1 cellular context compared by ENCODE assay signal in genomic region chr19:14080887-14081796, GRCh38.
TF ChIP-seq lines count a peak whose summit lies in the region.

No MANE protein-coding gene starts in this region.

TF ChIP-seq in HepG2, 621 proteins besides CTCF, POLR2A, EP300 and RAD21 (continued from another document and continues in another):
- TF ChIP-seq SKIL (CRISPR knock-in tag; IDR thresholded peaks at IDR 0.05; ENCODE audit: borderline replicate concordance): no peak
- TF ChIP-seq ZNF333 (CRISPR knock-in tag; IDR thresholded peaks at IDR 0.05; ENCODE audit: borderline replicate concordance): no peak
- no peak for TF ChIP-seq ZZZ3 (CRISPR knock-in tag; IDR thresholded peaks at IDR 0.05; ENCODE audit: borderline replicate concordance)
- TF ChIP-seq TARDBP (CRISPR knock-in tag; IDR thresholded peaks at IDR 0.05): 0 out of 2 replicates have a peak, but pooled peaks have one; percentile 16
- TF ChIP-seq GMEB2 (CRISPR knock-in tag; IDR thresholded peaks at IDR 0.05; ENCODE audit: low read depth): peak; percentile 64; the same call in 1 of the 2 replicates
- TF ChIP-seq ZNF782 (CRISPR knock-in tag; IDR thresholded peaks at IDR 0.05; ENCODE audit: borderline replicate concordance): 0 out of 2 replicates have a peak, but pooled peaks have one; percentile 18
- TF ChIP-seq TBX3 (IDR thresholded peaks at IDR 0.05; ENCODE audit: borderline replicate concordance): no peak
- no peak for TF ChIP-seq KAT7 (CRISPR knock-in tag; IDR thresholded peaks at IDR 0.05; ENCODE audit: borderline replicate concordance)
- TF ChIP-seq TBX2 (CRISPR knock-in tag; IDR thresholded peaks at IDR 0.05; ENCODE audit: borderline replicate concordance): peak; percentile 67; the same call in 1 of the 2 replicates
- peak; percentile 21; the same call in 1 of the 2 replicates for TF ChIP-seq ZNF792 (CRISPR knock-in tag; IDR thresholded peaks at IDR 0.05)
- TF ChIP-seq SMAD3 (CRISPR knock-in tag; IDR thresholded peaks at IDR 0.05): peak; percentile 79
- TF ChIP-seq SMARCE1 (IDR thresholded peaks at IDR 0.05; ENCODE audit: borderline replicate concordance): no peak
- no peak for TF ChIP-seq ZSCAN12 (CRISPR knock-in tag; IDR thresholded peaks at IDR 0.05)
- TF ChIP-seq KMT2A (CRISPR knock-in tag; IDR thresholded peaks at IDR 0.05): peak; percentile 66; the same call in 1 of the 2 replicates
- TF ChIP-seq IKZF1 (IDR thresholded peaks at IDR 0.05): no peak
- TF ChIP-seq MEIS2 (CRISPR knock-in tag; IDR thresholded peaks at IDR 0.05): peak; percentile 54
- TF ChIP-seq ZBTB34 (CRISPR knock-in tag; IDR thresholded peaks at IDR 0.05): no peak
- no peak for TF ChIP-seq SRSF9 (IDR thresholded peaks at IDR 0.05; ENCODE audit: borderline replicate concordance, insufficient read depth, low read depth, low read length, poor library complexity, severe bottlenecking)
- peak; percentile 69; the same call in 1 of the 2 replicates for TF ChIP-seq YEATS2 (CRISPR knock-in tag; IDR thresholded peaks at IDR 0.05; ENCODE audit: borderline replicate concordance)
- no peak for TF ChIP-seq ARHGAP35 (CRISPR knock-in tag; IDR thresholded peaks at IDR 0.05; ENCODE audit: borderline replicate concordance)
- TF ChIP-seq REST (IDR thresholded peaks at IDR 0.05; ENCODE audit: borderline replicate concordance in 1 of 2, low read depth in 1 of 2, low read length in 2 of 2): no peak
- TF ChIP-seq MAX (IDR thresholded peaks at IDR 0.05): peak; percentile 36
- TF ChIP-seq ZNF776 (CRISPR knock-in tag; IDR thresholded peaks at IDR 0.05): no peak
- no peak for TF ChIP-seq FLYWCH1 (CRISPR knock-in tag; IDR thresholded peaks at IDR 0.05)
- no peak for TF ChIP-seq MAFG (CRISPR knock-in tag; IDR thresholded peaks at IDR 0.05)
- TF ChIP-seq SMYD3 (CRISPR knock-in tag; IDR thresholded peaks at IDR 0.05): no peak
- no peak; the same call in 1 of the 2 replicates for TF ChIP-seq ZNF441 (CRISPR knock-in tag; IDR thresholded peaks at IDR 0.05; ENCODE audit: borderline replicate concordance)
- TF ChIP-seq CCAR2 (optimal IDR thresholded peaks at IDR 0.05; ENCODE audit: low read depth, low read length): no peak
- TF ChIP-seq MTA1 (CRISPR knock-in tag; IDR thresholded peaks at IDR 0.05; ENCODE audit: borderline replicate concordance): no peak
- no peak for TF ChIP-seq ZNF124 (CRISPR knock-in tag; IDR thresholded peaks at IDR 0.05)
- peak; percentile 88 for TF ChIP-seq ZNF281 (CRISPR knock-in tag; IDR thresholded peaks at IDR 0.05; ENCODE audit: borderline replicate concordance)
- no peak for TF ChIP-seq RFX5 (IDR thresholded peaks at IDR 0.05; ENCODE audit: low read depth, low read length)
- TF ChIP-seq HOXA9 (CRISPR knock-in tag; IDR thresholded peaks at IDR 0.05; ENCODE audit: borderline replicate concordance): no peak
- TF ChIP-seq ZNF143 (CRISPR knock-in tag; IDR thresholded peaks at IDR 0.05): peak; percentile 96
- peak; percentile 54 for TF ChIP-seq MED1 (CRISPR knock-in tag; IDR thresholded peaks at IDR 0.05)
- TF ChIP-seq ZXDC (CRISPR knock-in tag; IDR thresholded peaks at IDR 0.05): no peak
- no peak for TF ChIP-seq ZNF17 (CRISPR knock-in tag; IDR thresholded peaks at IDR 0.05)
- TF ChIP-seq KLF12 (CRISPR knock-in tag; IDR thresholded peaks at IDR 0.05; ENCODE audit: borderline replicate concordance): peak; percentile 77; the same call in 1 of the 2 replicates
- TF ChIP-seq MAZ (IDR thresholded peaks at IDR 0.05; ENCODE audit: borderline replicate concordance, low read depth, low read length): peak; percentile 92
- 0 out of 2 replicates have a peak, but pooled peaks have one; percentile 30 for TF ChIP-seq MAZ (CRISPR knock-in tag; IDR thresholded peaks at IDR 0.05; ENCODE audit: low read depth)
- no peak for TF ChIP-seq ADNP (CRISPR knock-in tag; IDR thresholded peaks at IDR 0.05)
- TF ChIP-seq ZNF335 (CRISPR knock-in tag; IDR thresholded peaks at IDR 0.05): 0 out of 2 replicates have a peak, but pooled peaks have one; percentile 42
- 0 out of 2 replicates have a peak, but pooled peaks have one; percentile 37 for TF ChIP-seq ZNF878 (CRISPR knock-in tag; IDR thresholded peaks at IDR 0.05)
- TF ChIP-seq ZNF674 (CRISPR knock-in tag; IDR thresholded peaks at IDR 0.05; ENCODE audit: low read depth): no peak
- peak; percentile 80 for TF ChIP-seq MXD3 (CRISPR knock-in tag; IDR thresholded peaks at IDR 0.05)
- TF ChIP-seq KDM5A (IDR thresholded peaks at IDR 0.05; ENCODE audit: borderline replicate concordance, low read length): peak; percentile 83
- TF ChIP-seq ZKSCAN5 (CRISPR knock-in tag; IDR thresholded peaks at IDR 0.05): no peak
- no peak; the same call in 1 of the 2 replicates for TF ChIP-seq GATA4 (IDR thresholded peaks at IDR 0.05; ENCODE audit: borderline replicate concordance, low read depth)
- TF ChIP-seq FOXM1 (CRISPR knock-in tag; IDR thresholded peaks at IDR 0.05): no peak
- no peak for TF ChIP-seq HNRNPL (IDR thresholded peaks at IDR 0.05; ENCODE audit: low read depth, low read length)
- no peak for TF ChIP-seq TP53 (CRISPR knock-in tag; conservative IDR thresholded peaks at IDR 0.05)
- no peak for TF ChIP-seq ZNF30 (CRISPR knock-in tag; IDR thresholded peaks at IDR 0.05)
- TF ChIP-seq ZNF724P (CRISPR knock-in tag; IDR thresholded peaks at IDR 0.05; ENCODE audit: borderline replicate concordance): 0 out of 2 replicates have a peak, but pooled peaks have one; percentile 8
- TF ChIP-seq ELK4 (CRISPR knock-in tag; IDR thresholded peaks at IDR 0.05; ENCODE audit: borderline replicate concordance): no peak
- TF ChIP-seq WIZ (CRISPR knock-in tag; IDR thresholded peaks at IDR 0.05): 0 out of 2 replicates have a peak, but pooled peaks have one; percentile 35
- TF ChIP-seq MED8 (CRISPR knock-in tag; IDR thresholded peaks at IDR 0.05; ENCODE audit: insufficient replicate concordance): no peak
- no peak for TF ChIP-seq HNRNPUL1 (IDR thresholded peaks at IDR 0.05; ENCODE audit: low read depth, low read length)
